27 cellular contexts compared by ENCODE assay signal in the genomic region with DNA sequence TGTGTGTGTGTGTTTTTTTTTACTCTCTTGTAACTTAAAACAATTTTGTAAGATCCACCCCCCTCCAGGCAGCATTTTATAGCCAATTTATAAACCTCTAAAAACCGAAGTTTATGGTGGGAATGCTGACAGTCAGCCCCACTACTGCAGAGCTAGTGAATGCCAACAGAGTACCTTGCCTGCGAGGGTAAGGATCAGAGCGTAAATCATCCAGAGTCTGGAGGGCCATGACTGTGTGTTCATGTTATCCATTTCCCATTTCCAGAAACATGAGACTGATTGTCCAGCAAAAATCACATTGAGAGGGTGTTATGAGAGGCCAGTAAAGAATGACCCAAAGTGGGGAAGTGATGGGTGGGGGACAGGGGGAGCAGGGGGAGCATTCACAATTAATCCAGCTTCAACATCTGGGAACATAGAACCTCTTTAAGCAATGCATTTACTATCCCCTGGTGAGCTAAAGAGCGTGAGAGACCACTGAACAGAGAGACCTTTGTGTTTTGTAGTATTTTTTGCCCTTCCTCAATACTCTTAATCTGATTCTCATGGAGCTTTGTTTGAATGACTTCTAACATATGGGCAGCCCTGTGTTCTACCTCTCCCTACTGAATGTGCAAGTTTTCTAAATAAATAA.
"Had no signal": no experiment of that assay in that cellular context is flagged by ENCODE, and none has a peak within 500 bp of the region (broad histone marks: within the 10 kb centered on the region; RNA-seq: fewer than 3 reads in every experiment).

No MANE protein-coding gene starts in this region.

- H3K4me3 ChIP-seq: breast epithelium, gastroesophageal sphincter, hepatocyte, ovary, right lobe of liver, tibial nerve had no signal

- DNase-seq: activated CD4-positive, alpha-beta T cell treated with anti-CD3 and anti-CD28 coated beads, Interleukin-2, amount 50 U/mL, for 1 hour; activated CD8-positive, alpha-beta memory T cell treated with anti-CD3 and anti-CD28 coated beads, Interleukin-2, amount 10 ng/mL, durations not matched to agents 7 days and 5 days; activated CD8-positive, alpha-beta T cell treated with anti-CD3 and anti-CD28 coated beads, Interleukin-2, amount 10 ng/mL, durations not matched to agents 7 days and 5 days; activated naive CD8-positive, alpha-beta T cell treated with anti-CD3 and anti-CD28 coated beads, Interleukin-2, amount 50 U/mL, for 24 hours; activated T-cell treated with anti-CD3 and anti-CD28 coated beads, Interleukin-2, amount 50 U/mL, for 48 hours; amygdala; central memory CD4-positive, alpha-beta T cell; erythroblast; islet precursor cell; left ventricle myocardium superior; mammary epithelial cell; midbrain; naive thymus-derived CD4-positive, alpha-beta T cell; ovary; right lobe of liver; stimulated activated CD4-positive, alpha-beta T cell treated with anti-CD3 and anti-CD28 coated beads, Interleukin-2, amount 100 ng/mL, for 48 hours; stimulated activated naive CD4-positive, alpha-beta T cell treated with Interleukin-2 at 50 U/mL for 16 hours had no signal

- H3K36me3 ChIP-seq: breast epithelium, gastroesophageal sphincter, neutrophil, ovary, right lobe of liver had no signal

- H3K27me3 ChIP-seq: breast epithelium, gastroesophageal sphincter, hepatocyte, neutrophil, ovary, right lobe of liver, tibial nerve had no signal

- H3K27me3 Mint-ChIP-seq: progenitor cell of endocrine pancreas had no signal

- H3K4me1 Mint-ChIP-seq: activated CD8-positive, alpha-beta memory T cell treated with anti-CD3 and anti-CD28 coated beads, Interleukin-2, amount 10 ng/mL, durations not matched to agents 7 days and 5 days; activated naive CD4-positive, alpha-beta T cell treated with anti-CD3 and anti-CD28 coated beads, Interleukin-2, amount 50 U/mL, for 24 hours; activated naive CD8-positive, alpha-beta T cell treated with anti-CD3 and anti-CD28 coated beads, Interleukin-2, amount 50 U/mL, for 24 hours; naive thymus-derived CD4-positive, alpha-beta T cell had no signal

- H3K27ac ChIP-seq: breast epithelium, hepatocyte, neutrophil, ovary, right lobe of liver, tibial nerve had no signal

- H3K9me3 ChIP-seq: breast epithelium, gastroesophageal sphincter, neutrophil, ovary, right lobe of liver, tibial nerve had no signal

- ATAC-seq: activated CD8-positive, alpha-beta memory T cell treated with anti-CD3 and anti-CD28 coated beads, Interleukin-2, amount 10 ng/mL, durations not matched to agents 7 days and 5 days; activated CD8-positive, alpha-beta T cell treated with anti-CD3 and anti-CD28 coated beads, Interleukin-2, amount 10 ng/mL, durations not matched to agents 7 days and 5 days; activated naive CD8-positive, alpha-beta T cell treated with anti-CD3 and anti-CD28 coated beads, Interleukin-2, amount 50 U/mL, for 24 hours; naive thymus-derived CD4-positive, alpha-beta T cell; right lobe of liver; WTC11 had no signal

- H3K4me3 Mint-ChIP-seq: activated CD8-positive, alpha-beta memory T cell treated with anti-CD3 and anti-CD28 coated beads, Interleukin-2, amount 10 ng/mL, durations not matched to agents 7 days and 5 days; activated CD8-positive, alpha-beta T cell treated with anti-CD3 and anti-CD28 coated beads, Interleukin-2, amount 10 ng/mL, durations not matched to agents 7 days and 5 days; activated naive CD4-positive, alpha-beta T cell treated with anti-CD3 and anti-CD28 coated beads, Interleukin-2, amount 50 U/mL, for 24 hours; activated naive CD8-positive, alpha-beta T cell treated with anti-CD3 and anti-CD28 coated beads, Interleukin-2, amount 50 U/mL, for 24 hours; naive thymus-derived CD4-positive, alpha-beta T cell; T-helper 1 cell treated with Interleukin-12 subunit alpha and Interleukin-12 subunit beta and Interleukin-4 antibody, amounts not matched to agents 30 μg/mL and 1 μg/mL, for 36 hours; WTC11 had no signal

- H3K9me3 Mint-ChIP-seq: activated naive CD4-positive, alpha-beta T cell treated with anti-CD3 and anti-CD28 coated beads, Interleukin-2, amount 50 U/mL, for 24 hours; activated naive CD8-positive, alpha-beta T cell treated with anti-CD3 and anti-CD28 coated beads, Interleukin-2, amount 50 U/mL, for 24 hours; activated T-helper 2 cell treated with anti-CD3 and anti-CD28 coated beads, Interferon-gamma antibody, Interleukin-2, Interleukin-4, amounts not matched to agents 10 μg/mL and 5 μg/mL and 100 μg/mL, durations not matched to agents 14 hours and 24 hours and 36 hours; naive thymus-derived CD4-positive, alpha-beta T cell; T-helper 1 cell treated with Interleukin-12 subunit alpha and Interleukin-12 subunit beta and Interleukin-4 antibody, amounts not matched to agents 30 μg/mL and 1 μg/mL, for 36 hours had no signal

- H3K36me3 Mint-ChIP-seq: activated CD8-positive, alpha-beta memory T cell treated with anti-CD3 and anti-CD28 coated beads, Interleukin-2, amount 10 ng/mL, durations not matched to agents 7 days and 5 days; activated naive CD4-positive, alpha-beta T cell treated with anti-CD3 and anti-CD28 coated beads, Interleukin-2, amount 50 U/mL, for 24 hours; naive thymus-derived CD4-positive, alpha-beta T cell; WTC11 had no signal

- H3K27ac Mint-ChIP-seq: activated CD8-positive, alpha-beta memory T cell treated with anti-CD3 and anti-CD28 coated beads, Interleukin-2, amount 10 ng/mL, durations not matched to agents 7 days and 5 days; activated CD8-positive, alpha-beta T cell treated with anti-CD3 and anti-CD28 coated beads, Interleukin-2, amount 10 ng/mL, durations not matched to agents 7 days and 5 days; activated naive CD4-positive, alpha-beta T cell treated with anti-CD3 and anti-CD28 coated beads, Interleukin-2, amount 50 U/mL, for 24 hours; activated naive CD8-positive, alpha-beta T cell treated with anti-CD3 and anti-CD28 coated beads, Interleukin-2, amount 50 U/mL, for 24 hours; activated T-helper 2 cell treated with anti-CD3 and anti-CD28 coated beads, Interferon-gamma antibody, Interleukin-2, Interleukin-4, amounts not matched to agents 10 μg/mL and 5 μg/mL and 100 μg/mL, durations not matched to agents 14 hours and 24 hours and 36 hours; naive thymus-derived CD4-positive, alpha-beta T cell; progenitor cell of endocrine pancreas; T-helper 1 cell treated with Interleukin-12 subunit alpha and Interleukin-12 subunit beta and Interleukin-4 antibody, amounts not matched to agents 30 μg/mL and 1 μg/mL, for 36 hours; WTC11 had no signal

- H3K4me1 ChIP-seq: breast epithelium, right lobe of liver had no signal
